In the genomic region with DNA sequence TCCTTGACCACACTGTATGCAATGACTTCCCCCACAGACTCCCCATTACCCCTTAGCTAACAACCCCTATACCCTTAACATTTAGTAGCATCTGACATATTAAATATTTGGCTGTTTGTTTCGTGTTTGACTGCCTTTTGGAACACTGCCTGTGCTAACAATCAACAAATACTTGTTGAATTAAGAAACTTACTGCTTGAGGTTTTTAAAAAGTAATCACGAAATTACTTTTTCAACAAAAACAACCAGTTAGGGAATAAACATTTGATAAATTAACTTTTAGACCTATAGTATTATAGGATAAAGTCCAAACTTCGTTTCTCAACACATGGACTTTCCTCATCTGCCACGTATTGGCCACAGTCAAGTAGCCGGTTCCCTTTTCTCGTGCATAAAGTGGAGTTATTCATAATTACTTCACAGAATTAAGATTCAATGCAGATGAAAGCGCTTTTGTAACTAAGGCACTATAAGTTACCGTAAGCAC, we compare ENCODE assay signal across 8 cellular contexts. TPM values are rescaled to one million over a fixed set of nuclear protein-coding genes. Genes with fewer than 3 reads are reported as not detected.
DNase-seq lines count a peak whose midpoint lies in the region; ATAC-seq and TF ChIP-seq lines count a peak whose summit lies in the region.

No MANE protein-coding gene starts in this region.

- no peaks in the 10 kb centered on the region for H3F3A ChIP-seq in neural progenitor cell (ENCODE audit: low read depth)

- no peak overlapping the region for H3K27ac Mint-ChIP-seq in neural progenitor cell

- peak in 1 of 4 donors; percentile 1 for ATAC-seq in heart left ventricle
- ATAC-seq in Right ventricle myocardium inferior = no peak
- peak; percentile 14 for ATAC-seq in HG03439 (IDR thresholded peaks at IDR 0.05; ENCODE audit: unreplicated experiment)

- H3K27ac ChIP-seq in heart left ventricle (peak overlapping the region in 10 of 12 donors; percentile 31 to 92 (median 85)), caudate nucleus (ENCODE audit: low read depth, low read length) (peak overlapping the region; percentile 4), neural progenitor cell (no peak overlapping the region)

- no peak for TF ChIP-seq POLR2A in heart left ventricle (IDR thresholded peaks at IDR 0.05)

- H3K9me3 ChIP-seq in heart left ventricle = no peaks in the 10 kb centered on the region
- H3K9me3 ChIP-seq in neural progenitor cell (ENCODE audit: low read depth) = no peaks in the 10 kb centered on the region

- H3K36me3 ChIP-seq in heart left ventricle (peaks cover 0 to 15% (median 8%) of the 10 kb centered on the region in 9 donors), neural progenitor cell (peaks cover 4% of the 10 kb centered on the region)

- H3K36me3 Mint-ChIP-seq in neural progenitor cell = peaks cover 14% of the 10 kb centered on the region

- H3K9me3 Mint-ChIP-seq in neural progenitor cell = peaks cover 2% of the 10 kb centered on the region

- H3K4me2 ChIP-seq in neural progenitor cell = peak overlapping the region; percentile 56

- peaks cover 0 to 32% (median 12%) of the 10 kb centered on the region in 12 donors for H3K4me1 ChIP-seq in heart left ventricle
- peaks cover 10% of the 10 kb centered on the region for H3K4me1 ChIP-seq in neural progenitor cell

- intact Hi-C loops in heart left ventricle (cut with DNase I) = loop anchor here (5.0 to 10.0 kb wide), 9 partner anchors 79 to 331 kb away; partner anchors contain the start of genes SCOC (in 3 of the 10) and CLGN (in 2 of the 10)
- intact Hi-C loops in Right ventricle myocardium inferior (cut with DNase I) = loop anchor here (5.0 kb wide), 2 partner anchors 96 to 334 kb away; partner anchors contain the start of gene CLGN

- H3K79me2 ChIP-seq in neural progenitor cell (ENCODE audit: low read depth) = peaks cover 26% of the 10 kb centered on the region

- H3K4me3 Mint-ChIP-seq in neural progenitor cell = peak overlapping the region; percentile 87

- H3K27me3 ChIP-seq in heart left ventricle (no peaks in the 10 kb centered on the region), neural progenitor cell (peaks cover 20% of the 10 kb centered on the region)

- H3K4me3 ChIP-seq in heart left ventricle (peak overlapping the region in 11 of 12 donors; percentile 26 to 99 (median 84)), neural progenitor cell (no peak overlapping the region)

- TF ChIP-seq CTCF in heart left ventricle (IDR thresholded peaks at IDR 0.05) = no peak
- no peak for TF ChIP-seq CTCF in neural progenitor cell (IDR thresholded peaks at IDR 0.05)

- peaks cover 17% of the 10 kb centered on the region for H3K4me1 Mint-ChIP-seq in neural progenitor cell

- H3K9ac ChIP-seq in neural progenitor cell = no peak overlapping the region

- DNase-seq in heart left ventricle (no peak), Right ventricle myocardium inferior (ENCODE audit: missing footprints) (no peak), caudate nucleus (lab: John Stamatoyannopoulos, UW) (no peak), neural progenitor cell (ENCODE audit: low spot score) (no peak), globus pallidus (ENCODE audit: low spot score) (no peak), NCI-H1694 (lab: John Stamatoyannopoulos, UW) (no peak), RKO (ENCODE audit: low spot score) (no peak)

- WGBS in heart left ventricle, 4 donors = 17 to 25% (median 23%) methylated on average over 8 of the region's 8 CpGs

- peak overlapping the region; percentile 21 for H2AFZ ChIP-seq in neural progenitor cell (replicated peaks)

- H4K20me1 ChIP-seq in neural progenitor cell (ENCODE audit: low read depth) = no peaks in the 10 kb centered on the region

- H3K27me3 Mint-ChIP-seq in neural progenitor cell (ENCODE audit: insufficient read depth, low read depth) = no peaks in the 10 kb centered on the region

RNA-seq across cellular contexts. Expression of gene ELMOD2, which starts 0.6 kb away (rescaled TPM):
- 10 to 100 TPM; 11.5 to 22.3 (median 16.5) TPM for total RNA-seq in heart left ventricle
- polyA plus RNA-seq in heart left ventricle = 1 to 10 TPM; 8.2 to 8.3 TPM
- 14.6 TPM for total RNA-seq in Right ventricle myocardium inferior
- total RNA-seq in neural progenitor cell (ENCODE audit: low replicate concordance) = 66.1 and 128 TPM in 2 replicates

RNA-seq across cellular contexts. Expression of gene MGAT4D, which starts 25.3 kb away (rescaled TPM):
- total RNA-seq in heart left ventricle = not detected
- not detected for polyA plus RNA-seq in heart left ventricle
- total RNA-seq in Right ventricle myocardium inferior = not detected
- total RNA-seq in neural progenitor cell (ENCODE audit: low replicate concordance) = not detected in 2 replicates

RNA-seq across cellular contexts. Expression of gene UCP1, which starts 45.3 kb away (rescaled TPM):
- not detected for total RNA-seq in heart left ventricle
- polyA plus RNA-seq in heart left ventricle = under 1 TPM in 1 of 2 donors, not detected in 1; 0.14 TPM
- total RNA-seq in Right ventricle myocardium inferior = not detected
- total RNA-seq in neural progenitor cell (ENCODE audit: low replicate concordance) = 0.28 TPM in 1 of 2 replicates, not detected in the other
